In the genomic region with DNA sequence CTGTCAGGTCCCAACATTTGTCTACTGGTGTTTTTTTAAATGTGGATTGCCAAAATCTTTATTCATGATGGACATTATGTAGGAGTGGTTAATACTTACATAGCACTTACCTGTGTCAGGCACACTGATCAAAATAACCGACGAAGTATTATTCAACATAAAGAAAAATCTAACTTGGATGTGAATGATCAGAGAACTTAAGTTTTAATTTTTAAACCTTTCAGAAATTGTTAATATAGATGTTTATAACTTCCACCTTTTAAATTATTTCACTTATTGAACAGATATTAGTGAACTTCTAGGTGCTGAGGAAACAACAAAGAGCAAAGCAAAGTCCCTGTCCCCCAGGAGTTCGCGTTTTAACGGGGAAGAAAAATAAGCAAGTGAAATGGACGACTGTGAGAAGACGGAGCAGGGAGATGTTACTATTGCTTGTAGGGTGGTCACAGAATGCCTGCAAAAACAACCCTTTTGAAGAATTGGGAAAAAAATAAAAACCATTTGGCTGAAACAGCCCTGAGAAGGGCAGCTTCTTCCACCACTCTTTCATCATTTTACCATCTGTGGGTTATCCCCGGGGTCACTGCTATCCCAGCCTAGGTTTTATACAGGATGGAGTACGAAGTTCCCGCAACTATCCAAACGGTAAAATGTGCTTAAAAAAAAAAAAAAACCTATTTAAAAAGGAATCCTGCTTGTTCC, we compare ENCODE assay signal across 8 cellular contexts. TPM values are rescaled to one million over a fixed set of nuclear protein-coding genes. Genes with fewer than 3 reads are reported as not detected.
DNase-seq lines count a peak whose midpoint lies in the region; ATAC-seq and TF ChIP-seq lines count a peak whose summit lies in the region.

No MANE protein-coding gene starts in this region.

- TF ChIP-seq CTCF in fibroblast of pulmonary artery (IDR thresholded peaks at IDR 0.05; ENCODE audit: low read length, missing control alignments) (no peak), prostate gland (IDR thresholded peaks at IDR 0.05) (no peak)

- intact Hi-C loops in activated CD4-positive, alpha-beta T cell treated with anti-CD3 and anti-CD28 coated beads, Interleukin-2, amount 10 ng/mL, durations not matched to agents 24 days and 14 days (cut with micrococcal nuclease): loop anchor here (1.0 to 5.0 kb wide), 3 partner anchors 87 to 229 kb away; a partner anchor contains a TSS
- intact Hi-C loops in prostate gland (cut with DNase I): loop anchor here (2.0 kb wide), 1 partner anchor 88 kb away; a partner anchor contains a TSS

- DNase-seq in activated CD4-positive, alpha-beta T cell treated with anti-CD3 and anti-CD28 coated beads, Interleukin-2, amount 10 ng/mL, durations not matched to agents 24 days and 14 days: no peak
- DNase-seq in activated CD4-positive, alpha-beta T cell treated with anti-CD3 and anti-CD28 coated beads, Interleukin-2, amount 50 U/mL, for 4 hours: no peak
- DNase-seq in SK-N-MC (ENCODE audit: low read depth, low spot score): no peak
- DNase-seq in fibroblast of pulmonary artery (ENCODE audit: low read depth): no peak
- DNase-seq in prostate gland (ENCODE audit: low spot score): no peak
- no peak for DNase-seq in germinal center (ENCODE audit: low spot score)
- DNase-seq in stimulated activated CD4-positive, alpha-beta T cell treated with anti-CD3 and anti-CD28 coated beads, Interleukin-2, amount 100 ng/mL, for 24 hours: no peak

- ATAC-seq in HG03196 (IDR thresholded peaks at IDR 0.05; ENCODE audit: unreplicated experiment): no peak

- no peaks in the 10 kb centered on the region for H3K27me3 Mint-ChIP-seq in activated CD4-positive, alpha-beta T cell treated with anti-CD3 and anti-CD28 coated beads, Interleukin-2, amount 10 ng/mL, durations not matched to agents 24 days and 14 days

- H3K9me3 Mint-ChIP-seq in activated CD4-positive, alpha-beta T cell treated with anti-CD3 and anti-CD28 coated beads, Interleukin-2, amount 10 ng/mL, durations not matched to agents 24 days and 14 days: no peaks in the 10 kb centered on the region

- no peak for TF ChIP-seq POLR2A in prostate gland (IDR thresholded peaks at IDR 0.05)

- no peak overlapping the region for H3K27ac ChIP-seq in SK-N-MC
- peak overlapping the region; percentile 92 to 96 for H3K27ac ChIP-seq in prostate gland

- no peaks in the 10 kb centered on the region for H3K4me1 ChIP-seq in prostate gland (replicated peaks)

- H3K4me1 Mint-ChIP-seq in activated CD4-positive, alpha-beta T cell treated with anti-CD3 and anti-CD28 coated beads, Interleukin-2, amount 10 ng/mL, durations not matched to agents 24 days and 14 days: peaks cover 30% of the 10 kb centered on the region

- H3K36me3 Mint-ChIP-seq in activated CD4-positive, alpha-beta T cell treated with anti-CD3 and anti-CD28 coated beads, Interleukin-2, amount 10 ng/mL, durations not matched to agents 24 days and 14 days (ENCODE audit: low read depth): peaks cover 28% of the 10 kb centered on the region

- peak overlapping the region; percentile 89 for H3K27ac Mint-ChIP-seq in activated CD4-positive, alpha-beta T cell treated with anti-CD3 and anti-CD28 coated beads, Interleukin-2, amount 10 ng/mL, durations not matched to agents 24 days and 14 days

- H3K4me3 ChIP-seq in SK-N-MC (peak overlapping the region; percentile 77), fibroblast of pulmonary artery (replicated peaks; ENCODE audit: low read depth, low read length) (peak overlapping the region; percentile 80), prostate gland (peak overlapping the region; percentile 90 to 97)

- WGBS in prostate gland: 9% methylated on average over 11 of the region's 11 CpGs

- H3K4me3 Mint-ChIP-seq in activated CD4-positive, alpha-beta T cell treated with anti-CD3 and anti-CD28 coated beads, Interleukin-2, amount 10 ng/mL, durations not matched to agents 24 days and 14 days: peak overlapping the region; percentile 93

- H3K9ac ChIP-seq in SK-N-MC (ENCODE audit: insufficient read length): peak overlapping the region; percentile 69

- H3K36me3 ChIP-seq in SK-N-MC (ENCODE audit: insufficient read depth, low read length) (no peaks in the 10 kb centered on the region), prostate gland (no peaks in the 10 kb centered on the region)

- H3K27me3 ChIP-seq in prostate gland (replicated peaks; ENCODE audit: insufficient read depth): no peaks in the 10 kb centered on the region

- no peaks in the 10 kb centered on the region for H3K9me3 ChIP-seq in SK-N-MC (ENCODE audit: low read depth, low read length)
- no peaks in the 10 kb centered on the region for H3K9me3 ChIP-seq in prostate gland

RNA-seq across cellular contexts. Expression of a gene that starts 0.9 kb away (rescaled TPM):
- 3.7 and 3.8 TPM in 2 replicates for total RNA-seq in activated CD4-positive, alpha-beta T cell treated with anti-CD3 and anti-CD28 coated beads, Interleukin-2, amount 10 ng/mL, durations not matched to agents 24 days and 14 days
- total RNA-seq in prostate gland: 10 to 100 TPM; 20.0 to 35.0 TPM
